ENCODE assay signal across 1 cellular context in genomic region chr17:40404003-40404402, GRCh38.
TF ChIP-seq lines count a peak whose summit lies in the region.

No MANE protein-coding gene starts in this region.

TF ChIP-seq in HEK293, 187 proteins besides CTCF, POLR2A, EP300 and RAD21 (continued from another document):
- TF ChIP-seq ZNF398 (tag by site-specific recombination; IDR thresholded peaks at IDR 0.05): no peak
- TF ChIP-seq GLIS1 (tag by site-specific recombination; IDR thresholded peaks at IDR 0.05): no peak
- TF ChIP-seq TSHZ1 (tag by site-specific recombination; IDR thresholded peaks at IDR 0.05; ENCODE audit: borderline replicate concordance): no peak
- TF ChIP-seq ZNF433 (tag by site-specific recombination; IDR thresholded peaks at IDR 0.05; ENCODE audit: low read depth): no peak
- TF ChIP-seq ZNF48 (tag by site-specific recombination; IDR thresholded peaks at IDR 0.05): no peak
- TF ChIP-seq ZNF423 (tag by site-specific recombination; IDR thresholded peaks at IDR 0.05): no peak
TF ChIP-seq in HEK293: peak in this region for 0.
